13 cellular contexts compared by ENCODE assay signal in the genomic region with DNA sequence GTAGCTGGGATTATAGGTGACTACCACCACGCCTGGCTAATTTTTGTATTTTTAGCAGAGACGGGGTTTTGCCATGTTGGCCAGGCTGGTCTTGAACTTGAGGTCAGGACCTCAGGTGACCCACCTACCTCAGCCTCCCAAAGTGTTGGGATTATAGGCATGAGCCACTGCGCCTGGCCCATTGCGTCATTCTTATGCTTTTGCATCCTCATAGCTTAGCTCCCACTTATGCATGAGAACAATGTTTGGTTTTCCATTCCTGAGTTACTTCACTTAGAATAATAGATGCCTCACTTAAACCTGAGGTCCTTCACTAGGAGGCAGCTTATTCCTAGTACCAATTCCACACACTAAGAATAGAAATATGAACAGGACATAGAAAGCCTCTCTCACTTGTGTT. TPM values are rescaled to one million over a fixed set of nuclear protein-coding genes. Genes with fewer than 3 reads are reported as not detected.
"Had no signal": no experiment of that assay in that cellular context is flagged by ENCODE, and none has a peak within 500 bp of the region (broad histone marks: within the 10 kb centered on the region; RNA-seq: fewer than 3 reads in every experiment).

No MANE protein-coding gene starts in this region.

RNA-seq across cellular contexts. Expression of a gene that starts 11.9 kb away (rescaled TPM):
- total RNA-seq: stomach, subcutaneous adipose tissue, suprapubic skin, temporal lobe, thoracic aorta, thyroid gland, tibial nerve, transverse colon, upper lobe of left lung, ureter, urinary bladder, uterus, vagina had no signal
- polyA plus RNA-seq: stomach, urinary bladder had no signal
